1 cellular context compared by ENCODE assay signal in the genomic region with DNA sequence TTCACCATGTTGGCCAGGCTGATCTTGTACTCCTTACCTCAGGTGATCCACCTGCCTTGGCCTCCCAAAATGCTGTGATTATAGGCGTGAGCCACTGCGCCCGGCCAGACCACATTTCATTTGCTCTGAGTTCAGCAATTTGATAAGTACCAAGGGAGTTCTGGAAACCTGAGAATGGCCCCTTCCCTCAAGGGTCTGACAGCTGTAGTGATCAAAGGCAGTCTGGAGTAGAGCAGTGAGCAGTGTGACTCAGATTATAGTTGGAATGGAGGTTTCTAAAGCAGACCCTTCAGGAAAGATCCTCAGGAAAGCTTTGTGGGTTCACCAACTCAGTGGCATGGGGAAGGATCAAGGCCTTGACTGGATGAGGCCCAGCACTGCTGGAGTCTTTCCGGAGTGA.
A peak's percentile ranks its signal among the peaks of the same experiment; 100 is the strongest.
TF ChIP-seq lines count a peak whose summit lies in the region.

No MANE protein-coding gene starts in this region.

TF ChIP-seq in HEK293, 187 proteins besides CTCF, POLR2A, EP300 and RAD21:
- TF ChIP-seq ZSCAN4 (tag by site-specific recombination; IDR thresholded peaks at IDR 0.05) (no peak), PRDM4 (tag by site-specific recombination; IDR thresholded peaks at IDR 0.05) (0 out of 2 replicates have a peak, but pooled peaks have one; percentile 15)
